3 cellular contexts compared by ENCODE assay signal in the genomic region with DNA sequence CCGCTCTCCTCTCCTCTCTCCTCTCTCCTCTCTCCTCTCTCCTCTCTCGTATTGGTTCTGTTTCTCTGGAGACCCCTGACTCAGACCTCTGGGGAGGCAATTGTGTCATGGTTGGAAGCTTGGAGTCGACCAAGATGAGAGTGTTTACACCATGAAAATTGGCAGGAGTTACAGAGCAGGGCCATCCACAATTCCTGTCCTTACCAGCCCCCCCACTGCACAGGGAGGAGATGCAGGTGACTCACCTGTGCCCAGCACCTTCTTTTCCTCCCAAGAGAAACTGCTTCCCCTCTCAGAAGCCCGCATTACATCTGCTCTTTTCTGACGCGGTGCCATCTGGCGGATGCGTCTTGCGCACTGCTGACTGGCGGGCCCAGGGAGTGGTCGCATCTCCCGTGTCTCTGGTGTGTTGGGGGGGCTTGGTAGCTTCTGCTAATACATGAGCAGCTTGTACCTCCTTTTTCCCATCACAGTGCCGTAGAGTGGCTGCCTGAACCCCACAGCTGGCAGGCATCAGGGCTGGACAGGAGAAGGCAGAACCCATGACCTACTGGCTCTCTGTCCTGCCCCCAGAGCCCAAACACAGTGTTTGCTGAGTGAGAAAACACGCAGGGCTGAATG.
TF ChIP-seq lines count a peak whose summit lies in the region.

No MANE protein-coding gene starts in this region.

TF ChIP-seq in SK-N-SH, 30 proteins besides CTCF, POLR2A, EP300 and RAD21:
- no peak for TF ChIP-seq EZH2phosphoT487 (IDR thresholded peaks at IDR 0.05; ENCODE audit: borderline replicate concordance, low read depth)

TF ChIP-seq in SK-N-SH treated with all-trans-retinoic acid at 6 μM for 48 hours, 23 proteins besides CTCF, POLR2A, EP300 and RAD21:
- TF ChIP-seq ZFP30 (CRISPR knock-in tag; IDR thresholded peaks at IDR 0.05) (no peak), ZNF70 (CRISPR knock-in tag; IDR thresholded peaks at IDR 0.05) (no peak), SNAI2 (CRISPR knock-in tag; IDR thresholded peaks at IDR 0.05) (no peak), ZNF565 (CRISPR knock-in tag; conservative IDR thresholded peaks at IDR 0.05; ENCODE audit: low read depth) (no peak), ARNTL (CRISPR knock-in tag; IDR thresholded peaks at IDR 0.05; ENCODE audit: borderline replicate concordance, low read depth) (no peak), ESRRG (CRISPR knock-in tag; IDR thresholded peaks at IDR 0.05) (no peak), ISL1 (CRISPR knock-in tag; IDR thresholded peaks at IDR 0.05) (no peak)
- TF ChIP-seq, protein P1, sequence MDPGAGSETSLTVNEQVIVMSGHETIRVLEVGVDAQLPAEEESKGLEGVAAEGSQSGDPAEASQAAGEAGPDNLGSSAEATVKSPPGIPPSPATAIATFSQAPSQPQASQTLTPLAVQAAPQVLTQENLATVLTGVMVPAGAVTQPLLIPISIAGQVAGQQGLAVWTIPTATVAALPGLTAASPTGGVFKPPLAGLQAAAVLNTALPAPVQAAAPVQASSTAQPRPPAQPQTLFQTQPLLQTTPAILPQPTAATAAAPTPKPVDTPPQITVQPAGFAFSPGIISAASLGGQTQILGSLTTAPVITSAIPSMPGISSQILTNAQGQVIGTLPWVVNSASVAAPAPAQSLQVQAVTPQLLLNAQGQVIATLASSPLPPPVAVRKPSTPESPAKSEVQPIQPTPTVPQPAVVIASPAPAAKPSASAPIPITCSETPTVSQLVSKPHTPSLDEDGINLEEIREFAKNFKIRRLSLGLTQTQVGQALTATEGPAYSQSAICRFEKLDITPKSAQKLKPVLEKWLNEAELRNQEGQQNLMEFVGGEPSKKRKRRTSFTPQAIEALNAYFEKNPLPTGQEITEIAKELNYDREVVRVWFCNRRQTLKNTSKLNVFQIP (CRISPR knock-in tag; IDR thresholded peaks at IDR 0.05; ENCODE audit: borderline replicate concordance, low read depth) = no peak

TF ChIP-seq in H1, 55 proteins besides CTCF, POLR2A, EP300 and RAD21:
- no peak for TF ChIP-seq CREB1 (IDR thresholded peaks at IDR 0.05)
